Comparison of ENCODE assay signal across 1 cellular context in genomic region chr14:74735113-74735512, GRCh38.
TF ChIP-seq lines count a peak whose summit lies in the region.

No MANE protein-coding gene starts in this region.

TF ChIP-seq in K562, 482 proteins besides CTCF, POLR2A, EP300 and RAD21 (continued from another document and continues in another):
- TF ChIP-seq FOXO4 (CRISPR knock-in tag; IDR thresholded peaks at IDR 0.05) (no peak), ZNF232 (CRISPR knock-in tag; IDR thresholded peaks at IDR 0.05) (no peak), ZNF384 (IDR thresholded peaks at IDR 0.05; ENCODE audit: low read depth, low read length) (no peak), SMARCA4 (IDR thresholded peaks at IDR 0.05) (peak; percentile 82), SMAD4 (CRISPR knock-in tag; conservative IDR thresholded peaks at IDR 0.05) (peak; percentile 90), SIRT6 (IDR thresholded peaks at IDR 0.05; ENCODE audit: low read depth, low read length) (no peak), MCM3 (IDR thresholded peaks at IDR 0.05) (no peak), USF1 (CRISPR knock-in tag; IDR thresholded peaks at IDR 0.05) (no peak), ASH1L (IDR thresholded peaks at IDR 0.05; ENCODE audit: borderline replicate concordance, low read depth, partially characterized antibody) (no peak), HDAC3 (IDR thresholded peaks at IDR 0.05; ENCODE audit: borderline replicate concordance, partially characterized antibody) (peak; percentile 75), CCNT2 (IDR thresholded peaks at IDR 0.05; ENCODE audit: borderline replicate concordance, extremely low read depth, insufficient read length, low read depth, low read length) (peak; percentile 40), SIN3A (IDR thresholded peaks at IDR 0.05; ENCODE audit: borderline replicate concordance in 2 of 2, control insufficient read depth in 1 of 2, low read depth in 2 of 2, low read length in 2 of 2) (no peak), TRIM24 (IDR thresholded peaks at IDR 0.05) (peak; percentile 45 to 65; a peak in 2 of 4 replicates), NCOA1 (IDR thresholded peaks at IDR 0.05; ENCODE audit: low read depth) (peak; percentile 40; the same call in 1 of the 2 replicates), CAMTA2 (CRISPR knock-in tag; conservative IDR thresholded peaks at IDR 0.05) (no peak), MNT (conservative IDR thresholded peaks at IDR 0.05) (peak in 1 of 2 experiments; percentile 55; a peak in 1 of 4 replicates), THAP7 (CRISPR knock-in tag; IDR thresholded peaks at IDR 0.05) (no peak), TCF3 (CRISPR knock-in tag; IDR thresholded peaks at IDR 0.05) (peak; percentile 93), TEAD1 (CRISPR knock-in tag; IDR thresholded peaks at IDR 0.05) (no peak), CBFA2T2 (conservative IDR thresholded peaks at IDR 0.05) (peak; percentile 80), ZNF76 (CRISPR knock-in tag; IDR thresholded peaks at IDR 0.05; ENCODE audit: borderline replicate concordance) (no peak), PATZ1 (CRISPR knock-in tag; IDR thresholded peaks at IDR 0.05; ENCODE audit: borderline replicate concordance) (no peak), ARID1B (IDR thresholded peaks at IDR 0.05) (peak; percentile 91), EHMT2 (IDR thresholded peaks at IDR 0.05) (no peak), MBD2 (IDR thresholded peaks at IDR 0.05; ENCODE audit: borderline replicate concordance, low read depth) (no peak), DLX4 (CRISPR knock-in tag; IDR thresholded peaks at IDR 0.05) (no peak), ZNF407 (IDR thresholded peaks at IDR 0.05; ENCODE audit: low read depth) (no peak), EP400 (IDR thresholded peaks at IDR 0.05) (peak; percentile 27; the same call in 1 of the 2 replicates), PML (IDR thresholded peaks at IDR 0.05; ENCODE audit: low read length) (peak; percentile 69), ZNF449 (CRISPR knock-in tag; IDR thresholded peaks at IDR 0.05) (no peak), ZNF41 (CRISPR knock-in tag; conservative IDR thresholded peaks at IDR 0.05) (no peak), HNRNPUL1 (IDR thresholded peaks at IDR 0.05; ENCODE audit: low read length) (no peak), BCOR (IDR thresholded peaks at IDR 0.05) (no peak), RNF2 (IDR thresholded peaks at IDR 0.05) (peak; percentile 50; the same call in 1 of the 2 replicates), PHTF2 (CRISPR knock-in tag; IDR thresholded peaks at IDR 0.05) (no peak), RBM25 (IDR thresholded peaks at IDR 0.05; ENCODE audit: low read depth, low read length, severe bottlenecking) (no peak), FOXK2 (conservative IDR thresholded peaks at IDR 0.05 in 1 of 2, IDR thresholded peaks at IDR 0.05 in 1 of 2; ENCODE audit: low read depth in 2 of 2) (peak; percentile 56 to 66; a peak in 2 of 4 replicates), ATF3 (IDR thresholded peaks at IDR 0.05) (peak; percentile 82), ATF3 (CRISPR knock-in tag; conservative IDR thresholded peaks at IDR 0.05) (no peak), JUND (IDR thresholded peaks at IDR 0.05; ENCODE audit: borderline replicate concordance, low read depth, low read length) (peak; percentile 72; the same call in 1 of the 2 replicates), JUND (tag; IDR thresholded peaks at IDR 0.05; ENCODE audit: borderline replicate concordance, low read depth, low read length) (peak; percentile 64; the same call in 1 of the 3 replicates), MTA2 (IDR thresholded peaks at IDR 0.05; ENCODE audit: low read depth) (peak; percentile 82), ZNF644 (tag; IDR thresholded peaks at IDR 0.05; ENCODE audit: low read depth) (no peak), TAF9B (IDR thresholded peaks at IDR 0.05; ENCODE audit: partially characterized antibody) (no peak), ZNF77 (CRISPR knock-in tag; IDR thresholded peaks at IDR 0.05) (no peak), ARHGAP35 (IDR thresholded peaks at IDR 0.05; ENCODE audit: partially characterized antibody) (no peak), BDP1 (IDR thresholded peaks at IDR 0.05; ENCODE audit: insufficient read depth, insufficient read length) (no peak), NR1H2 (CRISPR knock-in tag; IDR thresholded peaks at IDR 0.05) (no peak), CREB5 (CRISPR knock-in tag; IDR thresholded peaks at IDR 0.05) (no peak), ZNF239 (CRISPR knock-in tag; IDR thresholded peaks at IDR 0.05) (no peak)
